ENCODE assay signal across 8 cellular contexts in genomic region chr7:142412551-142413193, GRCh38.
DNase-seq lines count a peak whose midpoint lies in the region; ATAC-seq and TF ChIP-seq lines count a peak whose summit lies in the region.

No MANE protein-coding gene starts in this region.

- peak; percentile 14 for DNase-seq in NOMO-1 treated with DMSO at 0.1 percent for 48 hours (lab: John Stamatoyannopoulos, UW; ENCODE audit: unreplicated experiment)
- no peak for DNase-seq in NOMO-1 treated with dmso at 0.1 percent for 144 hours (lab: John Stamatoyannopoulos, UW; ENCODE audit: unreplicated experiment)
- peak; percentile 23 for DNase-seq in HuH-7 (ENCODE audit: low spot score)
- DNase-seq in fibroblast of gingiva (ENCODE audit: low read depth), result peak; percentile 42
- DNase-seq in pulmonary artery endothelial cell (ENCODE audit: low read depth, low spot score), result peak; percentile 11
- no peak for DNase-seq in cortex of kidney (lab: John Stamatoyannopoulos, UW)

- peak; percentile 81 for ATAC-seq in GM21576 (IDR thresholded peaks at IDR 0.05; ENCODE audit: unreplicated experiment)

- H3K27ac ChIP-seq in VCaP, result no peak overlapping the region

- peak; percentile 66 for TF ChIP-seq CTCF in VCaP (conservative IDR thresholded peaks at IDR 0.05)

Comparison
In these comparisons a context has a peak if more than half of its experiments do, and no peak if none do; other contexts are left out.
1. DNase-seq: peak in NOMO-1 treated with DMSO at 0.1 percent for 48 hours (single experiment), HuH-7 (single experiment), fibroblast of gingiva (single experiment) and pulmonary artery endothelial cell (single experiment); none in NOMO-1 treated with dmso at 0.1 percent for 144 hours (single experiment) and cortex of kidney (single experiment).